ENCODE assay signal across 8 cellular contexts in genomic region chr11:74255741-74256369, GRCh38. TPM values are rescaled to one million over a fixed set of nuclear protein-coding genes. Genes with fewer than 3 reads are reported as not detected.
A peak's percentile ranks its signal among the peaks of the same experiment; 100 is the strongest.
DNase-seq lines count a peak whose midpoint lies in the region; ATAC-seq and TF ChIP-seq lines count a peak whose summit lies in the region.

No MANE protein-coding gene starts in this region.

- no peak overlapping the region for H3K4me3 ChIP-seq in suprapubic skin

- peak; percentile 59 for DNase-seq in CD14-positive monocyte (ENCODE audit: low spot score)
- DNase-seq in HCEC 1CT = peak; percentile 53
- peak; percentile 65 for DNase-seq in NCI-H82 (lab: John Stamatoyannopoulos, UW)
- DNase-seq in activated CD8-positive, alpha-beta memory T cell treated with anti-CD3 and anti-CD28 coated beads, Interleukin-2, amount 10 ng/mL, durations not matched to agents 7 days and 5 days = peak; percentile 62
- peak; percentile 70 to 84 for DNase-seq in erythroblast (lab: John Stamatoyannopoulos, UW)
- peak; percentile 32 for DNase-seq in naive B cell
- no peak for DNase-seq in suprapubic skin (ENCODE audit: low spot score in 2 of 2)

- H3K9me3 ChIP-seq in suprapubic skin = no peaks in the 10 kb centered on the region

- intact Hi-C loops in CD14-positive monocyte (cut with micrococcal nuclease) = loop anchor here (10.0 kb wide), 3 partner anchors 189 to 319 kb away; no protein-coding TSS in a partner anchor

- WGBS in suprapubic skin = 48% methylated on average over 5 of the region's 5 CpGs

- H3K4me1 Mint-ChIP-seq in CD14-positive monocyte = peaks cover 5% of the 10 kb centered on the region
- no peaks in the 10 kb centered on the region for H3K4me1 Mint-ChIP-seq in activated CD8-positive, alpha-beta memory T cell treated with anti-CD3 and anti-CD28 coated beads, Interleukin-2, amount 10 ng/mL, durations not matched to agents 7 days and 5 days
- H3K4me1 Mint-ChIP-seq in naive B cell = peaks cover 0 to 7% (median 0%) of the 10 kb centered on the region in 3 donors

- TF ChIP-seq CTCF in CD14-positive monocyte (IDR thresholded peaks at IDR 0.05) (peak; percentile 91), suprapubic skin (IDR thresholded peaks at IDR 0.05) (peak; percentile 77 to 89)

- ATAC-seq in activated CD8-positive, alpha-beta memory T cell treated with anti-CD3 and anti-CD28 coated beads, Interleukin-2, amount 10 ng/mL, durations not matched to agents 7 days and 5 days = peak; percentile 63
- ATAC-seq in naive B cell (ENCODE audit: low read depth in 2 of 2) (peak; percentile 56 to 63), HG03565 (IDR thresholded peaks at IDR 0.05; ENCODE audit: unreplicated experiment) (no peak)

- no peaks in the 10 kb centered on the region for H3K27me3 ChIP-seq in suprapubic skin

- H3K4me1 ChIP-seq in suprapubic skin = peaks cover 4% of the 10 kb centered on the region

- CTCF ChIA-PET in activated CD8-positive, alpha-beta memory T cell treated with anti-CD3 and anti-CD28 coated beads, Interleukin-2, amount 10 ng/mL, durations not matched to agents 7 days and 5 days (lab: Charles Lee) = interaction anchor here (0.6 to 5.2 kb wide), 31 partner anchors 9 to 517 kb away, joined by 3 to 75 read pairs (median 4); partner anchors contain the start of genes C2CD3 and PPME1

- H3K27ac Mint-ChIP-seq in CD14-positive monocyte (no peak overlapping the region), naive B cell (no peak overlapping the region)
- no peak overlapping the region for H3K27ac Mint-ChIP-seq in activated CD8-positive, alpha-beta memory T cell treated with anti-CD3 and anti-CD28 coated beads, Interleukin-2, amount 10 ng/mL, durations not matched to agents 7 days and 5 days

- TF ChIP-seq EP300 in suprapubic skin (IDR thresholded peaks at IDR 0.05) = no peak

- TF ChIP-seq POLR2A in erythroblast (IDR thresholded peaks at IDR 0.05; ENCODE audit: low read length) = no peak
- TF ChIP-seq POLR2A in suprapubic skin (IDR thresholded peaks at IDR 0.05) = no peak

- H3K27ac ChIP-seq in suprapubic skin = no peak overlapping the region

- peaks cover 0 to 1% (median 0%) of the 10 kb centered on the region in 3 donors for H3K27me3 Mint-ChIP-seq in CD14-positive monocyte (ENCODE audit: low read depth in 3 of 3)
- no peaks in the 10 kb centered on the region for H3K27me3 Mint-ChIP-seq in activated CD8-positive, alpha-beta memory T cell treated with anti-CD3 and anti-CD28 coated beads, Interleukin-2, amount 10 ng/mL, durations not matched to agents 7 days and 5 days
- H3K27me3 Mint-ChIP-seq in naive B cell = peaks cover 0 to 2% (median 0%) of the 10 kb centered on the region in 3 donors

- H3K36me3 Mint-ChIP-seq in CD14-positive monocyte = peaks cover 29 to 35% of the 10 kb centered on the region in 2 donors
- H3K36me3 Mint-ChIP-seq in activated CD8-positive, alpha-beta memory T cell treated with anti-CD3 and anti-CD28 coated beads, Interleukin-2, amount 10 ng/mL, durations not matched to agents 7 days and 5 days = no peaks in the 10 kb centered on the region
- peaks cover 6 to 8% of the 10 kb centered on the region in 2 donors for H3K36me3 Mint-ChIP-seq in naive B cell

- no peak overlapping the region for H3K4me3 Mint-ChIP-seq in CD14-positive monocyte
- no peak overlapping the region for H3K4me3 Mint-ChIP-seq in activated CD8-positive, alpha-beta memory T cell treated with anti-CD3 and anti-CD28 coated beads, Interleukin-2, amount 10 ng/mL, durations not matched to agents 7 days and 5 days
- H3K4me3 Mint-ChIP-seq in naive B cell = no peak overlapping the region

- H3K9me3 Mint-ChIP-seq in CD14-positive monocyte (peaks cover 0 to 2% (median 0%) of the 10 kb centered on the region in 7 donors), naive B cell (no peaks in the 10 kb centered on the region)
- H3K9me3 Mint-ChIP-seq in activated CD8-positive, alpha-beta memory T cell treated with anti-CD3 and anti-CD28 coated beads, Interleukin-2, amount 10 ng/mL, durations not matched to agents 7 days and 5 days (ENCODE audit: low read depth) = no peaks in the 10 kb centered on the region

- H3K36me3 ChIP-seq in suprapubic skin = peaks cover 44% of the 10 kb centered on the region

RNA-seq across cellular contexts. Expression of gene P4HA3, which starts 55.6 kb away (rescaled TPM):
- polyA plus RNA-seq in CD14-positive monocyte (not detected), naive B cell (ENCODE audit: low read depth in 6 of 6) (not detected)
- not detected for total RNA-seq in activated CD8-positive, alpha-beta memory T cell treated with anti-CD3 and anti-CD28 coated beads, Interleukin-2, amount 10 ng/mL, durations not matched to agents 7 days and 5 days
- under 1 TPM in 1 of 4 donors, not detected in 3; 0.42 TPM for total RNA-seq in suprapubic skin

Comparison
In these comparisons a context has a peak if more than half of its experiments do, and no peak if none do; other contexts are left out.
1. DNase-seq: peak in CD14-positive monocyte (single experiment), HCEC 1CT (single experiment), NCI-H82 (single experiment), activated CD8-positive, alpha-beta memory T cell treated with anti-CD3 and anti-CD28 coated beads, Interleukin-2, amount 10 ng/mL, durations not matched to agents 7 days and 5 days (single experiment), erythroblast (2 of 2) and naive B cell (single experiment); none in suprapubic skin (0 of 2).